ENCODE assay signal across 1 cellular context in the genomic region with DNA sequence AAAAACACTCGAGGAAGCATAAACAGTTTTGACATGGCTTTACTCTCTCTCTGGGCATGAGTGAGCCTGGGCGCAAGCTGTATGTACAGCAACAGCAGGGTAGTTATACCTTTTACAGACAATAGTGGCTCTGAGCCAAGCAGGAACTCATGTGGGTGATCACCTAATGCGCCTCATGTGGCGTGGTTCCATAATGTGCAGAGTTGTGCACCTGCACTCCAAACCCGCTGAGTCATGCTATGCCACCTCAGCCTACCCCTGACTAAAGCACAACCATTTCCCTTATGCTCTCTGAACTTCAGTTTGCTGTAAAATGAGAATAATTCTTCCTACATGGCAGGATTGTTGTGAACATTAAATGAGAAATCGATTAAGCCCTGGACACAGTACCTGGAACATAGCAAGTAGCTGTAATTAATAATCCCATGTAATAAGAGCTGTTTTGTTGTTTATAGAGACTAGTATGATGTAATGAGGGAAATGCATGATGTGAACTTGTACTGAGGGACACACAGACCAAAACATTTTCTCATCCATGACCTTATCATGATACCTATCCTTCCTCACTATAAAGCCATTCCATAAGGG.
TF ChIP-seq lines count a peak whose summit lies in the region.

No MANE protein-coding gene starts in this region.

TF ChIP-seq in HEK293, 187 proteins besides CTCF, POLR2A, EP300 and RAD21 (continued from another document):
- TF ChIP-seq, protein P1, sequence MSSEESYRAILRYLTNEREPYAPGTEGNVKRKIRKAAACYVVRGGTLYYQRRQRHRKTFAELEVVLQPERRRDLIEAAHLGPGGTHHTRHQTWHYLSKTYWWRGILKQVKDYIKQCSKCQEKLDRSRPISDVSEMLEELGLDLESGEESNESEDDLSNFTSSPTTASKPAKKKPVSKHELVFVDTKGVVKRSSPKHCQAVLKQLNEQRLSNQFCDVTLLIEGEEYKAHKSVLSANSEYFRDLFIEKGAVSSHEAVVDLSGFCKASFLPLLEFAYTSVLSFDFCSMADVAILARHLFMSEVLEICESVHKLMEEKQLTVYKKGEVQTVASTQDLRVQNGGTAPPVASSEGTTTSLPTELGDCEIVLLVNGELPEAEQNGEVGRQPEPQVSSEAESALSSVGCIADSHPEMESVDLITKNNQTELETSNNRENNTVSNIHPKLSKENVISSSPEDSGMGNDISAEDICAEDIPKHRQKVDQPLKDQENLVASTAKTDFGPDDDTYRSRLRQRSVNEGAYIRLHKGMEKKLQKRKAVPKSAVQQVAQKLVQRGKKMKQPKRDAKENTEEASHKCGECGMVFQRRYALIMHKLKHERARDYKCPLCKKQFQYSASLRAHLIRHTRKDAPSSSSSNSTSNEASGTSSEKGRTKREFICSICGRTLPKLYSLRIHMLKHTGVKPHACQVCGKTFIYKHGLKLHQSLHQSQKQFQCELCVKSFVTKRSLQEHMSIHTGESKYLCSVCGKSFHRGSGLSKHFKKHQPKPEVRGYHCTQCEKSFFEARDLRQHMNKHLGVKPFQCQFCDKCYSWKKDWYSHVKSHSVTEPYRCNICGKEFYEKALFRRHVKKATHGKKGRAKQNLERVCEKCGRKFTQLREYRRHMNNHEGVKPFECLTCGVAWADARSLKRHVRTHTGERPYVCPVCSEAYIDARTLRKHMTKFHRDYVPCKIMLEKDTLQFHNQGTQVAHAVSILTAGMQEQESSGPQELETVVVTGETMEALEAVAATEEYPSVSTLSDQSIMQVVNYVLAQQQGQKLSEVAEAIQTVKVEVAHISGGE (tag by site-specific recombination; conservative IDR thresholded peaks at IDR 0.05; ENCODE audit: low read depth), result no peak
- peak; percentile 99; the same call in 1 of the 2 replicates for TF ChIP-seq TRIM28 (IDR thresholded peaks at IDR 0.05; ENCODE audit: borderline replicate concordance, low read length)
- TF ChIP-seq ZNF549 (tag by site-specific recombination; IDR thresholded peaks at IDR 0.05), result peak; percentile 77
- no peak for TF ChIP-seq ZNF791 (tag by site-specific recombination; IDR thresholded peaks at IDR 0.05)
- TF ChIP-seq, protein P2, sequence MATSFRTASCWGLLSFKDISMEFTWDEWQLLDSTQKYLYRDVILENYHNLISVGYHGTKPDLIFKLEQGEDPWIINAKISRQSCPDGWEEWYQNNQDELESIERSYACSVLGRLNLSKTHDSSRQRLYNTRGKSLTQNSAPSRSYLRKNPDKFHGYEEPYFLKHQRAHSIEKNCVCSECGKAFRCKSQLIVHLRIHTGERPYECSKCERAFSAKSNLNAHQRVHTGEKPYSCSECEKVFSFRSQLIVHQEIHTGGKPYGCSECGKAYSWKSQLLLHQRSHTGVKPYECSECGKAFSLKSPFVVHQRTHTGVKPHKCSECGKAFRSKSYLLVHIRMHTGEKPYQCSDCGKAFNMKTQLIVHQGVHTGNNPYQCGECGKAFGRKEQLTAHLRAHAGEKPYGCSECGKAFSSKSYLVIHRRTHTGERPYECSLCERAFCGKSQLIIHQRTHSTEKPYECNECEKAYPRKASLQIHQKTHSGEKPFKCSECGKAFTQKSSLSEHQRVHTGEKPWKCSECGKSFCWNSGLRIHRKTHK (tag by site-specific recombination; IDR thresholded peaks at IDR 0.05), result no peak
- TF ChIP-seq, protein P3, sequence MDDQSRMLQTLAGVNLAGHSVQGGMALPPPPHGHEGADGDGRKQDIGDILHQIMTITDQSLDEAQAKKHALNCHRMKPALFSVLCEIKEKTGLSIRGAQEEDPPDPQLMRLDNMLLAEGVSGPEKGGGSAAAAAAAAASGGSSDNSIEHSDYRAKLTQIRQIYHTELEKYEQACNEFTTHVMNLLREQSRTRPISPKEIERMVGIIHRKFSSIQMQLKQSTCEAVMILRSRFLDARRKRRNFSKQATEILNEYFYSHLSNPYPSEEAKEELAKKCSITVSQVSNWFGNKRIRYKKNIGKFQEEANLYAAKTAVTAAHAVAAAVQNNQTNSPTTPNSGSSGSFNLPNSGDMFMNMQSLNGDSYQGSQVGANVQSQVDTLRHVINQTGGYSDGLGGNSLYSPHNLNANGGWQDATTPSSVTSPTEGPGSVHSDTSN (CRISPR knock-in tag; IDR thresholded peaks at IDR 0.05), result no peak
- no peak for TF ChIP-seq ZNF843 (tag by site-specific recombination; IDR thresholded peaks at IDR 0.05)
- TF ChIP-seq SP2 (tag by site-specific recombination; IDR thresholded peaks at IDR 0.05), result no peak
- TF ChIP-seq GLI4 (tag by site-specific recombination; IDR thresholded peaks at IDR 0.05), result no peak
- TF ChIP-seq ZNF311 (tag by site-specific recombination; IDR thresholded peaks at IDR 0.05; ENCODE audit: borderline replicate concordance), result no peak
- TF ChIP-seq, protein P4, sequence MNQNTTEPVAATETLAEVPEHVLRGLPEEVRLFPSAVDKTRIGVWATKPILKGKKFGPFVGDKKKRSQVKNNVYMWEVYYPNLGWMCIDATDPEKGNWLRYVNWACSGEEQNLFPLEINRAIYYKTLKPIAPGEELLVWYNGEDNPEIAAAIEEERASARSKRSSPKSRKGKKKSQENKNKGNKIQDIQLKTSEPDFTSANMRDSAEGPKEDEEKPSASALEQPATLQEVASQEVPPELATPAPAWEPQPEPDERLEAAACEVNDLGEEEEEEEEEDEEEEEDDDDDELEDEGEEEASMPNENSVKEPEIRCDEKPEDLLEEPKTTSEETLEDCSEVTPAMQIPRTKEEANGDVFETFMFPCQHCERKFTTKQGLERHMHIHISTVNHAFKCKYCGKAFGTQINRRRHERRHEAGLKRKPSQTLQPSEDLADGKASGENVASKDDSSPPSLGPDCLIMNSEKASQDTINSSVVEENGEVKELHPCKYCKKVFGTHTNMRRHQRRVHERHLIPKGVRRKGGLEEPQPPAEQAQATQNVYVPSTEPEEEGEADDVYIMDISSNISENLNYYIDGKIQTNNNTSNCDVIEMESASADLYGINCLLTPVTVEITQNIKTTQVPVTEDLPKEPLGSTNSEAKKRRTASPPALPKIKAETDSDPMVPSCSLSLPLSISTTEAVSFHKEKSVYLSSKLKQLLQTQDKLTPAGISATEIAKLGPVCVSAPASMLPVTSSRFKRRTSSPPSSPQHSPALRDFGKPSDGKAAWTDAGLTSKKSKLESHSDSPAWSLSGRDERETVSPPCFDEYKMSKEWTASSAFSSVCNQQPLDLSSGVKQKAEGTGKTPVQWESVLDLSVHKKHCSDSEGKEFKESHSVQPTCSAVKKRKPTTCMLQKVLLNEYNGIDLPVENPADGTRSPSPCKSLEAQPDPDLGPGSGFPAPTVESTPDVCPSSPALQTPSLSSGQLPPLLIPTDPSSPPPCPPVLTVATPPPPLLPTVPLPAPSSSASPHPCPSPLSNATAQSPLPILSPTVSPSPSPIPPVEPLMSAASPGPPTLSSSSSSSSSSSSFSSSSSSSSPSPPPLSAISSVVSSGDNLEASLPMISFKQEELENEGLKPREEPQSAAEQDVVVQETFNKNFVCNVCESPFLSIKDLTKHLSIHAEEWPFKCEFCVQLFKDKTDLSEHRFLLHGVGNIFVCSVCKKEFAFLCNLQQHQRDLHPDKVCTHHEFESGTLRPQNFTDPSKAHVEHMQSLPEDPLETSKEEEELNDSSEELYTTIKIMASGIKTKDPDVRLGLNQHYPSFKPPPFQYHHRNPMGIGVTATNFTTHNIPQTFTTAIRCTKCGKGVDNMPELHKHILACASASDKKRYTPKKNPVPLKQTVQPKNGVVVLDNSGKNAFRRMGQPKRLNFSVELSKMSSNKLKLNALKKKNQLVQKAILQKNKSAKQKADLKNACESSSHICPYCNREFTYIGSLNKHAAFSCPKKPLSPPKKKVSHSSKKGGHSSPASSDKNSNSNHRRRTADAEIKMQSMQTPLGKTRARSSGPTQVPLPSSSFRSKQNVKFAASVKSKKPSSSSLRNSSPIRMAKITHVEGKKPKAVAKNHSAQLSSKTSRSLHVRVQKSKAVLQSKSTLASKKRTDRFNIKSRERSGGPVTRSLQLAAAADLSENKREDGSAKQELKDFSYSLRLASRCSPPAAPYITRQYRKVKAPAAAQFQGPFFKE (tag by site-specific recombination; IDR thresholded peaks at IDR 0.05; ENCODE audit: borderline replicate concordance), result no peak
- no peak for TF ChIP-seq ZNF37A (tag by site-specific recombination; IDR thresholded peaks at IDR 0.05)
- TF ChIP-seq ZNF670 (tag by site-specific recombination; IDR thresholded peaks at IDR 0.05; ENCODE audit: low read depth), result no peak
- peak; percentile 25; the same call in 1 of the 2 replicates for TF ChIP-seq ZSCAN30 (tag by site-specific recombination; IDR thresholded peaks at IDR 0.05)
- TF ChIP-seq ZBTB7A (tag by site-specific recombination; IDR thresholded peaks at IDR 0.05; ENCODE audit: low read depth), result no peak
- TF ChIP-seq, protein P5, sequence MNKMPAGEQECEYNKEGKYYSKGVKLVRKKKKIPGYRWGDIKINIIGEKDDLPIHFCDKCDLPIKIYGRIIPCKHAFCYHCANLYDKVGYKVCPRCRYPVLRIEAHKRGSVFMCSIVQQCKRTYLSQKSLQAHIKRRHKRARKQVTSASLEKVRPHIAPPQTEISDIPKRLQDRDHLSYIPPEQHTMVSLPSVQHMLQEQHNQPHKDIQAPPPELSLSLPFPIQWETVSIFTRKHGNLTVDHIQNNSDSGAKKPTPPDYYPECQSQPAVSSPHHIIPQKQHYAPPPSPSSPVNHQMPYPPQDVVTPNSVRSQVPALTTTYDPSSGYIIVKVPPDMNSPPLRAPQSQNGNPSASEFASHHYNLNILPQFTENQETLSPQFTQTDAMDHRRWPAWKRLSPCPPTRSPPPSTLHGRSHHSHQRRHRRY (tag by site-specific recombination; IDR thresholded peaks at IDR 0.05), result no peak
- TF ChIP-seq ZNF624 (tag by site-specific recombination; IDR thresholded peaks at IDR 0.05), result no peak
- no peak for TF ChIP-seq ZNF133 (tag by site-specific recombination; IDR thresholded peaks at IDR 0.05)
- TF ChIP-seq, protein P6, sequence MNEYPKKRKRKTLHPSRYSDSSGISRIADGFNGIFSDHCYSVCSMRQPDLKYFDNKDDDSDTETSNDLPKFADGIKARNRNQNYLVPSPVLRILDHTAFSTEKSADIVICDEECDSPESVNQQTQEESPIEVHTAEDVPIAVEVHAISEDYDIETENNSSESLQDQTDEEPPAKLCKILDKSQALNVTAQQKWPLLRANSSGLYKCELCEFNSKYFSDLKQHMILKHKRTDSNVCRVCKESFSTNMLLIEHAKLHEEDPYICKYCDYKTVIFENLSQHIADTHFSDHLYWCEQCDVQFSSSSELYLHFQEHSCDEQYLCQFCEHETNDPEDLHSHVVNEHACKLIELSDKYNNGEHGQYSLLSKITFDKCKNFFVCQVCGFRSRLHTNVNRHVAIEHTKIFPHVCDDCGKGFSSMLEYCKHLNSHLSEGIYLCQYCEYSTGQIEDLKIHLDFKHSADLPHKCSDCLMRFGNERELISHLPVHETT (tag by site-specific recombination; IDR thresholded peaks at IDR 0.05), result no peak
- TF ChIP-seq ZNF629 (tag by site-specific recombination; IDR thresholded peaks at IDR 0.05), result no peak
- TF ChIP-seq, protein P7, sequence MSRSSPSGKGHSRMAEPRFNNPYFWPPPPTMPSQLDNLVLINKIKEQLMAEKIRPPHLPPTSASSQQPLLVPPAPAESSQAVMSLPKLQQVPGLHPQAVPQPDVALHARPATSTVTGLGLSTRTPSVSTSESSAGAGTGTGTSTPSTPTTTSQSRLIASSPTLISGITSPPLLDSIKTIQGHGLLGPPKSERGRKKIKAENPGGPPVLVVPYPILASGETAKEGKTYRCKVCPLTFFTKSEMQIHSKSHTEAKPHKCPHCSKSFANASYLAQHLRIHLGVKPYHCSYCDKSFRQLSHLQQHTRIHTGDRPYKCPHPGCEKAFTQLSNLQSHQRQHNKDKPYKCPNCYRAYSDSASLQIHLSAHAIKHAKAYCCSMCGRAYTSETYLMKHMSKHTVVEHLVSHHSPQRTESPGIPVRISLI (tag by site-specific recombination; IDR thresholded peaks at IDR 0.05), result no peak
- TF ChIP-seq ZNF610 (tag by site-specific recombination; IDR thresholded peaks at IDR 0.05; ENCODE audit: borderline replicate concordance), result peak; percentile 78; the same call in 1 of the 2 replicates
- TF ChIP-seq ZNF121 (tag by site-specific recombination; IDR thresholded peaks at IDR 0.05), result no peak
- no peak for TF ChIP-seq ZNF248 (tag by site-specific recombination; IDR thresholded peaks at IDR 0.05)
- TF ChIP-seq ZNF16 (tag by site-specific recombination; IDR thresholded peaks at IDR 0.05; ENCODE audit: low read depth), result no peak
- TF ChIP-seq ZNF510 (tag by site-specific recombination; IDR thresholded peaks at IDR 0.05; ENCODE audit: insufficient replicate concordance), result peak; percentile 15
- no peak for TF ChIP-seq ZNF23 (tag by site-specific recombination; IDR thresholded peaks at IDR 0.05; ENCODE audit: borderline replicate concordance)
- TF ChIP-seq ZNF48 (tag by site-specific recombination; IDR thresholded peaks at IDR 0.05), result no peak
- TF ChIP-seq GFI1B (tag by site-specific recombination; IDR thresholded peaks at IDR 0.05), result no peak
- TF ChIP-seq IKZF3 (tag by site-specific recombination; IDR thresholded peaks at IDR 0.05), result no peak
- TF ChIP-seq ZNF561 (tag by site-specific recombination; IDR thresholded peaks at IDR 0.05; ENCODE audit: borderline replicate concordance), result 0 out of 2 replicates have a peak, but pooled peaks have one; percentile 20
- no peak for TF ChIP-seq ZNF623 (tag by site-specific recombination; IDR thresholded peaks at IDR 0.05)
- no peak for TF ChIP-seq ZNF354C (tag by site-specific recombination; IDR thresholded peaks at IDR 0.05; ENCODE audit: borderline replicate concordance, low read depth)
- TF ChIP-seq ZNF350 (tag by site-specific recombination; IDR thresholded peaks at IDR 0.05), result no peak
- no peak for TF ChIP-seq BCL11A (tag by site-specific recombination; IDR thresholded peaks at IDR 0.05; ENCODE audit: low read depth)
- TF ChIP-seq ZNF394 (tag by site-specific recombination; IDR thresholded peaks at IDR 0.05; ENCODE audit: borderline replicate concordance), result no peak
- no peak for TF ChIP-seq ZSCAN23 (tag by site-specific recombination; IDR thresholded peaks at IDR 0.05)
- no peak for TF ChIP-seq ZNF114 (tag by site-specific recombination; IDR thresholded peaks at IDR 0.05)
- peak; percentile 7; the same call in 1 of the 2 replicates for TF ChIP-seq ZNF555 (tag by site-specific recombination; conservative IDR thresholded peaks at IDR 0.05)
- TF ChIP-seq, protein P8, sequence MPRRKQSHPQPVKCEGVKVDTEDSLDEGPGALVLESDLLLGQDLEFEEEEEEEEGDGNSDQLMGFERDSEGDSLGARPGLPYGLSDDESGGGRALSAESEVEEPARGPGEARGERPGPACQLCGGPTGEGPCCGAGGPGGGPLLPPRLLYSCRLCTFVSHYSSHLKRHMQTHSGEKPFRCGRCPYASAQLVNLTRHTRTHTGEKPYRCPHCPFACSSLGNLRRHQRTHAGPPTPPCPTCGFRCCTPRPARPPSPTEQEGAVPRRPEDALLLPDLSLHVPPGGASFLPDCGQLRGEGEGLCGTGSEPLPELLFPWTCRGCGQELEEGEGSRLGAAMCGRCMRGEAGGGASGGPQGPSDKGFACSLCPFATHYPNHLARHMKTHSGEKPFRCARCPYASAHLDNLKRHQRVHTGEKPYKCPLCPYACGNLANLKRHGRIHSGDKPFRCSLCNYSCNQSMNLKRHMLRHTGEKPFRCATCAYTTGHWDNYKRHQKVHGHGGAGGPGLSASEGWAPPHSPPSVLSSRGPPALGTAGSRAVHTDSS (tag by site-specific recombination; IDR thresholded peaks at IDR 0.05), result no peak
- TF ChIP-seq ZBTB17 (tag by site-specific recombination; IDR thresholded peaks at IDR 0.05), result no peak
- peak; percentile 99 for TF ChIP-seq SETDB1 (IDR thresholded peaks at IDR 0.05; ENCODE audit: insufficient read length, low read length)
- no peak for TF ChIP-seq ZIC2 (tag by site-specific recombination; IDR thresholded peaks at IDR 0.05)
- peak; percentile 15; the same call in 1 of the 2 replicates for TF ChIP-seq ZNF585B (tag by site-specific recombination; IDR thresholded peaks at IDR 0.05)
- no peak for TF ChIP-seq YY1 (tag by site-specific recombination; IDR thresholded peaks at IDR 0.05)
- TF ChIP-seq ZNF626 (tag by site-specific recombination; IDR thresholded peaks at IDR 0.05), result peak; percentile 96; the same call in 1 of the 2 replicates
- no peak for TF ChIP-seq ZNF660 (tag by site-specific recombination; IDR thresholded peaks at IDR 0.05)
TF ChIP-seq in HEK293: peak in this region for 13.
